Comparison of ENCODE assay signal across 8 cellular contexts in the genomic region with DNA sequence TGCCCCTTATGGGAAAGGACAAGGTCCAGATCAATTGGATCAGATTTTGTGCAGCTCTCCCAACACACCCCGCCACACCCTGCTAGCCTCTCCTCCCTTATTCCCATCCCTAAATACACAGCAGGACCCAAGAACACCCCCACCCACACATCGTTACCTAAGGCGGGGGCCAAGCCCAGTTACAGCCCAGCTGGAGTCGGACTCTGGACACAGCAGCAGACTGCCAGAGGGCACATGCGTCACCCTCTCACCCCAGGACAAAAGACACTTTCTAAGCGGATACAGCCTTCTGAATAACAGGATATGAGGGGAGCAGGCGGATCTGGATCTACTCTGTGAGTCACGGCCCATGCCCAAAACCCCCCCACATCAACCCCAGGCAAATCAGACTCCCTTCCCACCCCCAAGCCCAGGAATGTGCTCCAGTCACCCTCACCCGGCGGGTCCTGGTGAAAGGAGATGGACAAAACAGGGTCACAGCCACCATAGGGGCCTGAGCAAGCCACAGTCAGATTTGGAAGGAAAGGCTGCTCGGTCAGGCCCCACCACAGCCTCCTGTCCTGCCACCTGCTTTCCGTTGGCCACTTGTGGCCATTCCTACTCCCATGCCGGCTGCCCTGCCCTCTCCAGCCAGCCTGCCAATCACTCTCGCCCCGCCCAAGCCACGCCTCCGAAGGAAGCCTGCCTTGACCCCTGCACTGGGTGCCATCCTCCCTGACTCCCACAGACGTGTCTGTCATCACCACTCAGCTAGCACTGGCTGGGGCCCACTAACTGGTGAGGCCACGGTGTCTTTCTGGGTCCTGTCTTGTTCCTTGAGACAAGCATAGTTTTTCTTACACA. TPM values are rescaled to one million over a fixed set of nuclear protein-coding genes. Genes with fewer than 3 reads are reported as not detected.
DNase-seq lines count a peak whose midpoint lies in the region; ATAC-seq and TF ChIP-seq lines count a peak whose summit lies in the region.

No MANE protein-coding gene starts in this region.

- H2AFZ ChIP-seq in hepatocyte: no peak overlapping the region

- in situ Hi-C loops in astrocyte of the spinal cord (cut with HindIII; ENCODE audit: low sequenced_read_pairs): no loop called here

- no peaks in the 10 kb centered on the region for H3K36me3 ChIP-seq in hepatocyte (replicated peaks; ENCODE audit: insufficient read depth, low read depth)

- H3K79me2 ChIP-seq in hepatocyte: peaks cover 33% of the 10 kb centered on the region

- peak; percentile 83 for DNase-seq in HT-29 (ENCODE audit: low spot score)
- peak; percentile 94 for DNase-seq in astrocyte of the spinal cord (ENCODE audit: low read depth, low spot score)
- peak; percentile 79 for DNase-seq in hepatocyte (ENCODE audit: low spot score)
- DNase-seq in retinal pigment epithelial cell (ENCODE audit: low read depth): peak; percentile 74
- no peak for DNase-seq in activated effector memory CD4-positive, alpha-beta T cell treated with anti-CD3 and anti-CD28 coated beads, Interleukin-2, amount 50 U/mL, for 16 hours
- no peak for DNase-seq in NOMO-1 treated with DMSO at 0.1 percent for 48 hours (lab: John Stamatoyannopoulos, UW; ENCODE audit: unreplicated experiment)
- DNase-seq in NCI-H446 treated with DMSO at 0.1 percent for 48 hours (lab: John Stamatoyannopoulos, UW): no peak

- H3K27ac ChIP-seq in hepatocyte: peak overlapping the region; percentile 93

- H3K4me1 ChIP-seq in hepatocyte (ENCODE audit: insufficient read depth): peaks cover 34% of the 10 kb centered on the region

- H3K9me2 ChIP-seq in hepatocyte (replicated peaks; ENCODE audit: insufficient read depth): no peaks in the 10 kb centered on the region

- H3K9me3 ChIP-seq in hepatocyte (ENCODE audit: low read depth): no peaks in the 10 kb centered on the region

- H3K4me3 ChIP-seq in astrocyte of the spinal cord (ENCODE audit: low read depth, low read length) (peak overlapping the region; percentile 37), hepatocyte (no peak overlapping the region), retinal pigment epithelial cell (ENCODE audit: low read length) (peak overlapping the region; percentile 48)

- H4K20me1 ChIP-seq in hepatocyte (ENCODE audit: insufficient read depth, poor library complexity, severe bottlenecking): no peaks in the 10 kb centered on the region

- H3K27me3 ChIP-seq in hepatocyte: no peaks in the 10 kb centered on the region

- 44% methylated on average over 19 of the region's 19 CpGs for WGBS in hepatocyte (ENCODE audit: low lambda C conversion rate, missing lambda C conversion rate)

- TF ChIP-seq CTCF in astrocyte of the spinal cord (IDR thresholded peaks at IDR 0.05; ENCODE audit: low read depth, low read length) (no peak), hepatocyte (IDR thresholded peaks at IDR 0.05; ENCODE audit: poor library complexity) (no peak), retinal pigment epithelial cell (conservative IDR thresholded peaks at IDR 0.05; ENCODE audit: low read depth, low read length) (no peak)

- no peak for ATAC-seq in GM21381 (IDR thresholded peaks at IDR 0.05; ENCODE audit: unreplicated experiment)

- H3K4me2 ChIP-seq in hepatocyte: peak overlapping the region; percentile 69

RNA-seq across cellular contexts. Expression of gene S100A16, which starts 4.0 kb away (rescaled TPM):
- total RNA-seq in HT-29 (2014; rRNA removed; shearing (Covaris generic)): 282 and 292 TPM in 2 replicates
- 103 and 129 TPM in 2 replicates for total RNA-seq in hepatocyte
- polyA plus RNA-seq in hepatocyte: 134 and 155 TPM in 2 replicates

RNA-seq across cellular contexts. Expression of gene S100A14, which starts 7.2 kb away (rescaled TPM):
- 35.6 and 46.2 TPM in 2 replicates for total RNA-seq in HT-29 (2014; rRNA removed; shearing (Covaris generic))
- 112 and 141 TPM in 2 replicates for total RNA-seq in hepatocyte
- polyA plus RNA-seq in hepatocyte: 62.8 and 94.9 TPM in 2 replicates

RNA-seq across cellular contexts. Expression of gene S100A13, which starts 18.3 kb away (rescaled TPM):
- total RNA-seq in HT-29 (2014; rRNA removed; shearing (Covaris generic)): 78.7 and 87.3 TPM in 2 replicates
- 82.0 and 115 TPM in 2 replicates for total RNA-seq in hepatocyte
- polyA plus RNA-seq in hepatocyte: 248 and 282 TPM in 2 replicates

RNA-seq across cellular contexts. Expression of gene S100A1, which starts 19.3 kb away (rescaled TPM):
- total RNA-seq in HT-29 (2014; rRNA removed; shearing (Covaris generic)): 0.15 TPM in 1 of 2 replicates, not detected in the other
- 2.7 and 15.0 TPM in 2 replicates for total RNA-seq in hepatocyte
- polyA plus RNA-seq in hepatocyte: 1.3 and 4.0 TPM in 2 replicates

RNA-seq across cellular contexts. Expression of gene CHTOP, which starts 24.9 kb away (rescaled TPM):
- 63.7 and 69.4 TPM in 2 replicates for total RNA-seq in HT-29 (2014; rRNA removed; shearing (Covaris generic))
- total RNA-seq in hepatocyte: 56.2 and 65.5 TPM in 2 replicates
- polyA plus RNA-seq in hepatocyte: 40.6 and 50.7 TPM in 2 replicates

Comparison
In these comparisons a context has a peak if more than half of its experiments do, and no peak if none do; other contexts are left out.
1. DNase-seq: peak in HT-29 (single experiment), astrocyte of the spinal cord (single experiment), hepatocyte (single experiment) and retinal pigment epithelial cell (single experiment); none in activated effector memory CD4-positive, alpha-beta T cell treated with anti-CD3 and anti-CD28 coated beads, Interleukin-2, amount 50 U/mL, for 16 hours (single experiment), NOMO-1 treated with DMSO at 0.1 percent for 48 hours (single experiment) and NCI-H446 treated with DMSO at 0.1 percent for 48 hours (single experiment).